Comparison of ENCODE assay signal across 8 cellular contexts in genomic region chr1:222171005-222171404, GRCh38.
DNase-seq lines count a peak whose midpoint lies in the region; ATAC-seq, FAIRE-seq and TF ChIP-seq lines count a peak whose summit lies in the region.

No MANE protein-coding gene starts in this region.

- FAIRE-seq in GM19239 (lab: Jason Lieb, UNC) (peak; percentile 78), RCC 7860 (lab: Jason Lieb, UNC) (peak; percentile 40)

- ATAC-seq in HG03565 (IDR thresholded peaks at IDR 0.05; ENCODE audit: unreplicated experiment) (peak; percentile 61), GM19467 (IDR thresholded peaks at IDR 0.05; ENCODE audit: unreplicated experiment) (no peak)

- TF ChIP-seq CTCF in epithelial cell of proximal tubule (conservative IDR thresholded peaks at IDR 0.05; ENCODE audit: low read depth, low read length) = peak; percentile 78

- no peak overlapping the region for H3K4me3 ChIP-seq in epithelial cell of proximal tubule (ENCODE audit: low read depth, low read length)

- DNase-seq in COLO829 (ENCODE audit: low spot score) (peak; percentile 68), GM19239 (ENCODE audit: insufficient read length, low spot score) (peak; percentile 4), RCC 7860 (ENCODE audit: low spot score) (peak; percentile 70), epithelial cell of proximal tubule (ENCODE audit: low read depth) (peak; percentile 19), pons (ENCODE audit: low spot score) (peak; percentile 35), inferior parietal cortex (ENCODE audit: extremely low spot score) (no peak)
